Comparison of ENCODE assay signal across 24 cellular contexts in the genomic region with DNA sequence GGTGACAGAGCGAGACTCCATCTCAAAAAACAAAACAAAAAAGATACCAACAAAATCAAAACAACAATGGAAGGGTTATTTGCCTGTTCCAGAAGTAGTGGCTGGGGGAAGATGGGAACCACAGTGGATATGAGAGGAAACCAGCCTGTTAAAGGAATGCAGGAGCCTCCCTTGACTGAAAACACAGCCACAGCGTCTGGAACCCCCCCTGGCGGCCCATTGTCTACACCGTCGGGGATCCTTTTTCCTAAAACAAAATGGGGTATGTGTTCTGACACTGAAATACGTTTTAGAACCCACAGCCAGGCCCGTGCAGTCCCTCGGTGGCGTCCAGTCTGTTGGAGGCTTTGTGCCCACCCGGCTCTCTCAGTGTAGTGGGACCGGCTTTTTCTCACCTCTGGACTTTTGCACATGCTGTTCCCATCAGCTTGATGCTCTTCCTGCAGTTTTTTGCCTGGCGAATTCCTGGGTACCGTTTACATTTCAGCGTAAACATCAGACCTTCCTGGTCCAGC. TPM values are rescaled to one million over a fixed set of nuclear protein-coding genes. Genes with fewer than 3 reads are reported as not detected.
DNase-seq lines count a peak whose midpoint lies in the region; ATAC-seq, FAIRE-seq and TF ChIP-seq lines count a peak whose summit lies in the region.
"Had no signal": no experiment of that assay in that cellular context is flagged by ENCODE, and none has a peak within 500 bp of the region (broad histone marks: within the 10 kb centered on the region; RNA-seq: fewer than 3 reads in every experiment).

No MANE protein-coding gene starts in this region.

- H3K79me2 ChIP-seq in astrocyte (ENCODE audit: insufficient read depth, low read length) (no peaks in the 10 kb centered on the region), Karpas-422 (ENCODE audit: low read length) (no peaks in the 10 kb centered on the region)

- H3K4me3 Mint-ChIP-seq in astrocyte (ENCODE audit: unreplicated experiment), result peak overlapping the region; percentile 66
- H3K4me3 Mint-ChIP-seq in CD14-positive monocyte, result no peak overlapping the region

- ATAC-seq in left ventricle myocardium superior, result no peak
- ATAC-seq in GM21576 (IDR thresholded peaks at IDR 0.05; ENCODE audit: unreplicated experiment), result no peak
- ATAC-seq: GM12878 had no signal

- FAIRE-seq in astrocyte (lab: Jason Lieb, UNC), result no peak
- FAIRE-seq: GM12878 had no signal

- H2AFZ ChIP-seq in astrocyte (ENCODE audit: low read depth, low read length) (no peak overlapping the region), Karpas-422 (ENCODE audit: low read length) (no peak overlapping the region)
- H2AFZ ChIP-seq: PC-9 had no signal

- H3K36me3 ChIP-seq in astrocyte (ENCODE audit: insufficient read depth, low read length) (peaks cover 28% of the 10 kb centered on the region), spleen (peaks cover 3 to 98% (median 85%) of the 10 kb centered on the region in 6 donors), Karpas-422 (ENCODE audit: insufficient read depth, low read length) (peaks cover 40% of the 10 kb centered on the region)

- H3K27me3 ChIP-seq in astrocyte (ENCODE audit: insufficient read depth, low read length), result no peaks in the 10 kb centered on the region
- no peaks in the 10 kb centered on the region for H3K27me3 ChIP-seq in spleen (replicated peaks in 1 of 7)
- no peaks in the 10 kb centered on the region for H3K27me3 ChIP-seq in Karpas-422 (ENCODE audit: low read length)
- H3K27me3 ChIP-seq: BE2C had no signal

- TF ChIP-seq CTCF in astrocyte (IDR thresholded peaks at IDR 0.05; ENCODE audit: insufficient read depth, low read depth, low read length) (no peak), spleen (IDR thresholded peaks at IDR 0.05 in 8 of 11, conservative IDR thresholded peaks at IDR 0.05 in 3 of 11) (no peak), CD14-positive monocyte (IDR thresholded peaks at IDR 0.05) (no peak)

- intact Hi-C loops in cardiac septum (cut with DNase I), result no loop called here
- intact Hi-C loops in left ventricle myocardium superior (cut with micrococcal nuclease), result no loop called here
- intact Hi-C loops in spleen (cut with DNase I; ENCODE audit: low total_unique reads), result no loop called here
- intact Hi-C loops in CD14-positive monocyte (cut with micrococcal nuclease), result no loop called here

- H3K4me1 Mint-ChIP-seq in astrocyte (ENCODE audit: low read depth, unreplicated experiment) (no peaks in the 10 kb centered on the region), CD14-positive monocyte (no peaks in the 10 kb centered on the region)

- no peak overlapping the region for H3K4me2 ChIP-seq in astrocyte (ENCODE audit: low read length)
- no peak overlapping the region for H3K4me2 ChIP-seq in Karpas-422 (ENCODE audit: low read depth, low read length, poor library complexity, severe bottlenecking)
- H3K4me2 ChIP-seq: PC-9 had no signal

- H3K36me3 Mint-ChIP-seq in astrocyte (ENCODE audit: low read depth, unreplicated experiment) (peaks cover 45% of the 10 kb centered on the region), CD14-positive monocyte (peaks cover 80 to 91% of the 10 kb centered on the region in 2 donors)

- H3K27ac Mint-ChIP-seq in astrocyte (ENCODE audit: unreplicated experiment) (no peak overlapping the region), CD14-positive monocyte (no peak overlapping the region)

- 92 to 97% (median 96%) methylated on average over 14 of the region's 14 CpGs for WGBS in spleen, 5 donors

- no peaks in the 10 kb centered on the region for H3K9me3 ChIP-seq in astrocyte (ENCODE audit: insufficient read depth, low read depth, low read length)
- H3K9me3 ChIP-seq in spleen, result no peaks in the 10 kb centered on the region
- H3K9me3 ChIP-seq in Karpas-422 (ENCODE audit: low read length), result no peaks in the 10 kb centered on the region
- H3K9me3 ChIP-seq: BE2C had no signal

- H3K27me3 Mint-ChIP-seq in astrocyte (ENCODE audit: low read depth, unreplicated experiment) (no peaks in the 10 kb centered on the region), CD14-positive monocyte (ENCODE audit: low read depth in 3 of 3) (peaks cover 0 to 2% (median 0%) of the 10 kb centered on the region in 3 donors)

- H3K27ac ChIP-seq in astrocyte (ENCODE audit: low read depth, low read length) (no peak overlapping the region), spleen (no peak overlapping the region), Karpas-422 (ENCODE audit: low read length) (no peak overlapping the region)
- H3K27ac ChIP-seq: PC-9 had no signal

- no peaks in the 10 kb centered on the region for H3K4me1 ChIP-seq in astrocyte (ENCODE audit: insufficient read depth, low read length)
- H3K4me1 ChIP-seq in spleen, result no peaks in the 10 kb centered on the region
- H3K4me1 ChIP-seq in Karpas-422 (ENCODE audit: low read length), result no peaks in the 10 kb centered on the region
- H3K4me1 ChIP-seq: BE2C had no signal

- H4K20me1 ChIP-seq in astrocyte (ENCODE audit: insufficient read depth, low read length) (peaks cover 5% of the 10 kb centered on the region), Karpas-422 (ENCODE audit: insufficient read depth, low read depth, low read length) (no peaks in the 10 kb centered on the region)

- DNase-seq in cardiac septum (ENCODE audit: low spot score) (peak; percentile 15), left ventricle myocardium superior (no peak), astrocyte (ENCODE audit: low read depth) (no peak), islet precursor cell (peak; percentile 48), spleen (peak; percentile 34), Karpas-422 (no peak), CD14-positive monocyte (ENCODE audit: low spot score) (no peak)
- DNase-seq: 8988T, ACHN, BE2C, GDM1, KBM-7, MM.1S, NCI-H1417, NCI-H1694 treated with DMSO at 0.1 percent for 48 hours, NCI-H2227 treated with DMSO at 0.1 percent for 48 hours, NCI-H526 treated with DMSO at 0.1 percent for 48 hours, PC-9, SHP77 had no signal

- H3K9me2 ChIP-seq in Karpas-422 (replicated peaks; ENCODE audit: insufficient read depth, low read length), result no peaks in the 10 kb centered on the region

- H3K4me3 ChIP-seq in astrocyte (ENCODE audit: insufficient read depth, low read depth, low read length), result no peak overlapping the region
- no peak overlapping the region for H3K4me3 ChIP-seq in spleen
- H3K4me3 ChIP-seq in Karpas-422 (ENCODE audit: low read length), result no peak overlapping the region
- H3K4me3 ChIP-seq: GM12878, PC-9 had no signal

- H3K9ac ChIP-seq in astrocyte (ENCODE audit: low read length) (no peak overlapping the region), Karpas-422 (ENCODE audit: low read length) (no peak overlapping the region)

- no peak for TF ChIP-seq POLR2A in spleen (IDR thresholded peaks at IDR 0.05)

- H3K9me3 Mint-ChIP-seq in astrocyte (ENCODE audit: unreplicated experiment) (no peaks in the 10 kb centered on the region), CD14-positive monocyte (peaks cover 6 to 27% (median 16%) of the 10 kb centered on the region in 7 donors)

RNA-seq across cellular contexts. Expression of a gene that starts 19.6 kb away (rescaled TPM):
- total RNA-seq in cardiac septum (22.4 TPM), left ventricle myocardium superior (20.0 TPM), astrocyte (53.0 and 53.4 TPM in 2 replicates), spleen (100 to 1,000 TPM in 1 of 7 donors, 10 to 100 TPM in 6; 60.6 to 102 (median 85.0) TPM)
- polyA plus RNA-seq in spleen (10 to 100 TPM; 28.0 to 60.6 (median 49.1) TPM), CD14-positive monocyte (10 to 100 TPM; 18.4 to 23.6 TPM)
- total RNA-seq in Karpas-422 (2014; rRNA removed; shearing (Covaris generic); ENCODE audit: low replicate concordance), result 50.8 and 72.6 TPM in 2 replicates

RNA-seq across cellular contexts. Expression of a gene that starts 19.7 kb away (rescaled TPM):
- 14.9 TPM for total RNA-seq in cardiac septum
- total RNA-seq in left ventricle myocardium superior, result 12.8 TPM
- total RNA-seq in astrocyte, result 23.7 and 26.3 TPM in 2 replicates
- 10 to 100 TPM; 30.5 to 54.9 (median 44.8) TPM for total RNA-seq in spleen
- 10 to 100 TPM; 11.9 to 14.2 (median 12.8) TPM for polyA plus RNA-seq in spleen
- total RNA-seq in Karpas-422 (2014; rRNA removed; shearing (Covaris generic); ENCODE audit: low replicate concordance), result 73.1 and 105 TPM in 2 replicates
- polyA plus RNA-seq in CD14-positive monocyte, result 10 to 100 TPM; 12.5 to 14.8 TPM

RNA-seq across cellular contexts. Expression of a gene that starts 57.5 kb away (rescaled TPM):
- total RNA-seq in cardiac septum (not detected), left ventricle myocardium superior (not detected), astrocyte (4.4 and 6.2 TPM in 2 replicates), spleen (not detected)
- polyA plus RNA-seq in spleen (not detected), CD14-positive monocyte (not detected)
- not detected in 2 replicates for total RNA-seq in Karpas-422 (2014; rRNA removed; shearing (Covaris generic); ENCODE audit: low replicate concordance)
- total RNA-seq: GM12878, NCI-H460, PC-9, RPMI7951, SK-MEL-5 had no signal
- polyA plus RNA-seq: GM12878 had no signal

Comparison
In these comparisons a context has a peak if more than half of its experiments do, and no peak if none do; other contexts are left out.
1. DNase-seq: peak in cardiac septum (single experiment), islet precursor cell (single experiment) and spleen (single experiment); none in left ventricle myocardium superior (single experiment), astrocyte (single experiment), Karpas-422 (single experiment) and CD14-positive monocyte (single experiment).